ENCODE assay signal across 11 cellular contexts in the genomic region with DNA sequence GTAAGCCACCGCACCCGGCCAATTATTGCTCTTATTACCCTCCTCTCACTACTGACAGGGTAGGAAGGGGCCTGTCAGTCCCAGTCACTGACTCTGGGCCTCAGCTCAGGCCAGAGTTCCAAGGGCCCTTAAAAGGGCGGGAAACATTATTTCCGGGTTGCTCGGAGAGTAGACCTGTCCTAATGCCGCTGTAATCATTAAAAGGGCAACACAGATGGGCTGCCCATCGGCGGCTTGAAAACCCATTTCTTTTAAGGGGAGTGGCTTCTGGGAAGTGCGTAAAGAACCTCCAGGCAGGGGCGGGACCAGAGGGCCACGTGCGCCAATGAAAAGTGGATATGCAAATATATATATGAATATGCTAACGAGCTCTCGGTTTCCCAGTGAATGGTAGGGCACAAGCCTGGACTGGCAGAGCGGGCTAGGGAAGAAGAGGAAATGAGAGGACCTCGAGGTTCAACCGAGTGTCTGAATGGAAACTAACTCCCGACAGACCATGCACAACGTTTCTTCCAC. TPM values are rescaled to one million over a fixed set of nuclear protein-coding genes. Genes with fewer than 3 reads are reported as not detected.
A peak's percentile ranks its signal among the peaks of the same experiment; 100 is the strongest.
DNase-seq lines count a peak whose midpoint lies in the region; ATAC-seq and TF ChIP-seq lines count a peak whose summit lies in the region.
"Had no signal": no experiment of that assay in that cellular context is flagged by ENCODE, and none has a peak within 500 bp of the region (broad histone marks: within the 10 kb centered on the region; RNA-seq: fewer than 3 reads in every experiment).

No MANE protein-coding gene starts in this region.

- ATAC-seq in HG02571 (IDR thresholded peaks at IDR 0.05; ENCODE audit: unreplicated experiment), result no peak
- no peak for ATAC-seq in GM21737 (IDR thresholded peaks at IDR 0.05; ENCODE audit: unreplicated experiment)

- H3K36me3 Mint-ChIP-seq in dendritic cell treated with granulocyte-macrophage colony-stimulating factor and Interleukin-4, amounts not matched to agents 40 ng/mL and 50 ng/mL, for 4 days (ENCODE audit: low read depth), result peaks cover 15% of the 10 kb centered on the region
- no peaks in the 10 kb centered on the region for H3K36me3 Mint-ChIP-seq in activated T-helper 1 cell treated with anti-CD3 and anti-CD28 coated beads, Interleukin-12 subunit alpha, Interleukin-12 subunit beta, Interleukin-2, Interleukin-4 antibody, amounts not matched to agents 30 ng/mL and 10 ng/mL and 1 ng/mL, durations not matched to agents 14 hours and 24 hours and 36 hours (ENCODE audit: low read depth)

- H3K27me3 Mint-ChIP-seq in dendritic cell treated with granulocyte-macrophage colony-stimulating factor and Interleukin-4, amounts not matched to agents 40 ng/mL and 50 ng/mL, for 4 days, result no peaks in the 10 kb centered on the region
- no peaks in the 10 kb centered on the region for H3K27me3 Mint-ChIP-seq in activated T-helper 1 cell treated with anti-CD3 and anti-CD28 coated beads, Interleukin-12 subunit alpha, Interleukin-12 subunit beta, Interleukin-2, Interleukin-4 antibody, amounts not matched to agents 30 ng/mL and 10 ng/mL and 1 ng/mL, durations not matched to agents 14 hours and 24 hours and 36 hours (ENCODE audit: insufficient read depth)

- H3K4me1 Mint-ChIP-seq in dendritic cell treated with granulocyte-macrophage colony-stimulating factor and Interleukin-4, amounts not matched to agents 40 ng/mL and 50 ng/mL, for 4 days (ENCODE audit: low read depth), result peaks cover 74% of the 10 kb centered on the region
- no peaks in the 10 kb centered on the region for H3K4me1 Mint-ChIP-seq in activated T-helper 1 cell treated with anti-CD3 and anti-CD28 coated beads, Interleukin-12 subunit alpha, Interleukin-12 subunit beta, Interleukin-2, Interleukin-4 antibody, amounts not matched to agents 30 ng/mL and 10 ng/mL and 1 ng/mL, durations not matched to agents 14 hours and 24 hours and 36 hours (ENCODE audit: low read depth)

- TF ChIP-seq POLR2A in NB4 (IDR thresholded peaks at IDR 0.05; ENCODE audit: extremely low read depth, insufficient read length), result no peak

- H3K27ac Mint-ChIP-seq in dendritic cell treated with granulocyte-macrophage colony-stimulating factor and Interleukin-4, amounts not matched to agents 40 ng/mL and 50 ng/mL, for 4 days, result peak overlapping the region; percentile 55
- no peak overlapping the region for H3K27ac Mint-ChIP-seq in activated T-helper 1 cell treated with anti-CD3 and anti-CD28 coated beads, Interleukin-12 subunit alpha, Interleukin-12 subunit beta, Interleukin-2, Interleukin-4 antibody, amounts not matched to agents 30 ng/mL and 10 ng/mL and 1 ng/mL, durations not matched to agents 14 hours and 24 hours and 36 hours

- H3K4me3 Mint-ChIP-seq in dendritic cell treated with granulocyte-macrophage colony-stimulating factor and Interleukin-4, amounts not matched to agents 40 ng/mL and 50 ng/mL, for 4 days, result no peak overlapping the region
- no peak overlapping the region for H3K4me3 Mint-ChIP-seq in activated T-helper 1 cell treated with anti-CD3 and anti-CD28 coated beads, Interleukin-12 subunit alpha, Interleukin-12 subunit beta, Interleukin-2, Interleukin-4 antibody, amounts not matched to agents 30 ng/mL and 10 ng/mL and 1 ng/mL, durations not matched to agents 14 hours and 24 hours and 36 hours

- H3K9me3 Mint-ChIP-seq in dendritic cell treated with granulocyte-macrophage colony-stimulating factor and Interleukin-4, amounts not matched to agents 40 ng/mL and 50 ng/mL, for 4 days, result no peaks in the 10 kb centered on the region
- H3K9me3 Mint-ChIP-seq in activated T-helper 1 cell treated with anti-CD3 and anti-CD28 coated beads, Interleukin-12 subunit alpha, Interleukin-12 subunit beta, Interleukin-2, Interleukin-4 antibody, amounts not matched to agents 30 ng/mL and 10 ng/mL and 1 ng/mL, durations not matched to agents 14 hours and 24 hours and 36 hours, result no peaks in the 10 kb centered on the region

- DNase-seq in D341Med (ENCODE audit: low spot score) (peak; percentile 83), NB4 (ENCODE audit: low read depth) (peak; percentile 39), left kidney (ENCODE audit: low read depth, low spot score) (peak; percentile 82), NCI-H1092 (lab: John Stamatoyannopoulos, UW) (no peak)
- DNase-seq in activated T-helper 1 cell treated with anti-CD3 and anti-CD28 coated beads, Interleukin-12 subunit alpha, Interleukin-12 subunit beta, Interleukin-2, Interleukin-4 antibody, amounts not matched to agents 30 ng/mL and 10 ng/mL and 1 ng/mL, durations not matched to agents 14 hours and 24 hours and 36 hours (ENCODE audit: low spot score), result no peak
- DNase-seq: activated T-cell treated with anti-CD3 and anti-CD28 coated beads, Interleukin-2, amount 50 U/mL, for 1 hour; BE2C; NCI-H2081 treated with DMSO at 0.1 percent for 48 hours had no signal

- intact Hi-C loops in dendritic cell treated with granulocyte-macrophage colony-stimulating factor and Interleukin-4, amounts not matched to agents 40 ng/mL and 50 ng/mL, for 4 days (cut with micrococcal nuclease), result loop anchor here (5.0 kb wide), 1 partner anchor 37 kb away; no protein-coding TSS in a partner anchor
- intact Hi-C loops in activated T-helper 1 cell treated with anti-CD3 and anti-CD28 coated beads, Interleukin-12 subunit alpha, Interleukin-12 subunit beta, Interleukin-2, Interleukin-4 antibody, amounts not matched to agents 30 ng/mL and 10 ng/mL and 1 ng/mL, durations not matched to agents 14 hours and 24 hours and 36 hours (cut with micrococcal nuclease), result no loop called here

- no peak for TF ChIP-seq CTCF in NB4 (IDR thresholded peaks at IDR 0.05; ENCODE audit: low read depth, low read length)

- no peak overlapping the region for H3K4me3 ChIP-seq in NB4 (ENCODE audit: low read depth, low read length)

RNA-seq across cellular contexts. Expression of a gene that starts 26.6 kb away (rescaled TPM):
- total RNA-seq in activated T-helper 1 cell treated with anti-CD3 and anti-CD28 coated beads, Interleukin-12 subunit alpha, Interleukin-12 subunit beta, Interleukin-2, Interleukin-4 antibody, amounts not matched to agents 30 ng/mL and 10 ng/mL and 1 ng/mL, durations not matched to agents 14 hours and 24 hours and 36 hours, result 1.8 and 2.1 TPM in 2 replicates

Comparison
In these comparisons a context has a peak if more than half of its experiments do, and no peak if none do; other contexts are left out.
1. DNase-seq: peak in D341Med (single experiment), NB4 (single experiment) and left kidney (single experiment); none in NCI-H1092 (single experiment) and activated T-helper 1 cell treated with anti-CD3 and anti-CD28 coated beads, Interleukin-12 subunit alpha, Interleukin-12 subunit beta, Interleukin-2, Interleukin-4 antibody, amounts not matched to agents 30 ng/mL and 10 ng/mL and 1 ng/mL, durations not matched to agents 14 hours and 24 hours and 36 hours (single experiment).